Comparison of ENCODE assay signal across 9 cellular contexts in genomic region chr6:30820196-30820595, GRCh38.
DNase-seq lines count a peak whose midpoint lies in the region; ATAC-seq, FAIRE-seq and TF ChIP-seq lines count a peak whose summit lies in the region.
"Had no signal": no experiment of that assay in that cellular context is flagged by ENCODE, and none has a peak within 500 bp of the region (broad histone marks: within the 10 kb centered on the region; RNA-seq: fewer than 3 reads in every experiment).

No MANE protein-coding gene starts in this region.

- no peaks in the 10 kb centered on the region for H3K27me3 ChIP-seq in ascending aorta
- H3K27me3 ChIP-seq: BLaER1 had no signal

- H3K9me3 Mint-ChIP-seq in activated T-cell treated with anti-CD3 and anti-CD28 coated beads, Interleukin-2, amount 50 U/mL, for 4 hours, result peaks cover 4% of the 10 kb centered on the region

- no peaks in the 10 kb centered on the region for H3K27me3 Mint-ChIP-seq in activated T-cell treated with anti-CD3 and anti-CD28 coated beads, Interleukin-2, amount 50 U/mL, for 4 hours (ENCODE audit: low read depth)

- H3K9me3 ChIP-seq in ascending aorta (no peaks in the 10 kb centered on the region), kidney (ENCODE audit: control insufficient read depth in 1 of 2, low read length in 2 of 2) (no peaks in the 10 kb centered on the region)
- H3K9me3 ChIP-seq: BLaER1 had no signal

- H3K4me1 Mint-ChIP-seq in activated T-cell treated with anti-CD3 and anti-CD28 coated beads, Interleukin-2, amount 50 U/mL, for 4 hours (ENCODE audit: low read depth), result peaks cover 80% of the 10 kb centered on the region

- intact Hi-C loops in ascending aorta (cut with DNase I) (loop anchor here (2.0 to 5.0 kb wide), 2 partner anchors 75 to 143 kb away; partner anchors contain the start of gene IER3), kidney (cut with DNase I) (loop anchor here (10.0 kb wide), 2 partner anchors 55 to 255 kb away; no protein-coding TSS in a partner anchor)

- H3K36me3 ChIP-seq in ascending aorta, result no peaks in the 10 kb centered on the region
- H3K36me3 ChIP-seq in kidney (ENCODE audit: control insufficient read depth in 1 of 2, insufficient read depth in 2 of 2, low read length in 2 of 2), result no peaks in the 10 kb centered on the region
- H3K36me3 ChIP-seq: BLaER1 had no signal

- ATAC-seq in activated T-cell treated with anti-CD3 and anti-CD28 coated beads, Interleukin-2, amount 50 U/mL, for 4 hours, result no peak
- ATAC-seq in HG03354 (IDR thresholded peaks at IDR 0.05; ENCODE audit: poor library complexity, severe bottlenecking, unreplicated experiment) (no peak), GM19397 (IDR thresholded peaks at IDR 0.05; ENCODE audit: unreplicated experiment) (no peak)

- no peak overlapping the region for H3K9ac ChIP-seq in kidney (ENCODE audit: low read length in 2 of 2)
- H3K9ac ChIP-seq: BLaER1 had no signal

- H3K4me1 ChIP-seq in ascending aorta (peaks cover 6 to 14% of the 10 kb centered on the region in 2 donors), kidney (ENCODE audit: control insufficient read depth in 1 of 2, insufficient read depth in 1 of 2, low read depth in 1 of 2, low read length in 2 of 2) (peaks cover 5 to 7% of the 10 kb centered on the region in 2 donors)

- peak overlapping the region; percentile 73 for H3K4me3 Mint-ChIP-seq in activated T-cell treated with anti-CD3 and anti-CD28 coated beads, Interleukin-2, amount 50 U/mL, for 4 hours

- peak overlapping the region; percentile 31 to 43 for H3K27ac ChIP-seq in ascending aorta
- H3K27ac ChIP-seq in kidney (ENCODE audit: low read depth in 2 of 2, low read length in 2 of 2), result no peak overlapping the region
- H3K27ac ChIP-seq: BLaER1 had no signal

- peak in 1 of 3 experiments; percentile 40 for TF ChIP-seq CTCF in ascending aorta (IDR thresholded peaks at IDR 0.05)
- no peak for TF ChIP-seq CTCF in kidney (IDR thresholded peaks at IDR 0.05; ENCODE audit: borderline replicate concordance, extremely low read depth, insufficient read depth)
- no peak for TF ChIP-seq CTCF in D721Med (IDR thresholded peaks at IDR 0.05; ENCODE audit: insufficient read depth, missing control alignments)

- DNase-seq in activated T-cell treated with anti-CD3 and anti-CD28 coated beads, Interleukin-2, amount 50 U/mL, for 4 hours, result no peak
- no peak for DNase-seq in activated T-cell treated with anti-CD3 and anti-CD28 coated beads, Interleukin-2, amount 50 U/mL, for 1 hour
- DNase-seq in ascending aorta (ENCODE audit: low spot score in 2 of 2) (peak in 1 of 2 donors; percentile 86), kidney (peak; percentile 80), urothelium cell line (ENCODE audit: low spot score) (peak; percentile 61), D721Med (ENCODE audit: insufficient read length, low spot score) (no peak)

- H3K4me3 ChIP-seq in ascending aorta (no peak overlapping the region), kidney (ENCODE audit: low read length in 2 of 2) (no peak overlapping the region)
- H3K4me3 ChIP-seq: BLaER1 had no signal

- peaks cover 28% of the 10 kb centered on the region for H3K36me3 Mint-ChIP-seq in activated T-cell treated with anti-CD3 and anti-CD28 coated beads, Interleukin-2, amount 50 U/mL, for 4 hours (ENCODE audit: insufficient read depth)

- no peak for FAIRE-seq in kidney (lab: Jason Lieb, UNC)
- no peak for FAIRE-seq in urothelium cell line (lab: Jason Lieb, UNC)
- FAIRE-seq in D721Med (lab: Jason Lieb, UNC), result no peak

Comparison
In these comparisons a context has a peak if more than half of its experiments do, and no peak if none do; other contexts are left out.
1. DNase-seq: peak in kidney (single experiment) and urothelium cell line (single experiment); none in activated T-cell treated with anti-CD3 and anti-CD28 coated beads, Interleukin-2, amount 50 U/mL, for 4 hours (single experiment), activated T-cell treated with anti-CD3 and anti-CD28 coated beads, Interleukin-2, amount 50 U/mL, for 1 hour (single experiment) and D721Med (single experiment).
2. H3K27ac ChIP-seq: peak in ascending aorta (2 of 2); none in kidney (0 of 2).